In genomic region chr4:101604976-101605375, GRCh38 we compare ENCODE assay signal across 1 cellular context.
TF ChIP-seq lines count a peak whose summit lies in the region.

No MANE protein-coding gene starts in this region.

TF ChIP-seq in WTC11, 78 proteins besides CTCF, POLR2A, EP300 and RAD21 (continued from another document):
- TF ChIP-seq, protein P1, sequence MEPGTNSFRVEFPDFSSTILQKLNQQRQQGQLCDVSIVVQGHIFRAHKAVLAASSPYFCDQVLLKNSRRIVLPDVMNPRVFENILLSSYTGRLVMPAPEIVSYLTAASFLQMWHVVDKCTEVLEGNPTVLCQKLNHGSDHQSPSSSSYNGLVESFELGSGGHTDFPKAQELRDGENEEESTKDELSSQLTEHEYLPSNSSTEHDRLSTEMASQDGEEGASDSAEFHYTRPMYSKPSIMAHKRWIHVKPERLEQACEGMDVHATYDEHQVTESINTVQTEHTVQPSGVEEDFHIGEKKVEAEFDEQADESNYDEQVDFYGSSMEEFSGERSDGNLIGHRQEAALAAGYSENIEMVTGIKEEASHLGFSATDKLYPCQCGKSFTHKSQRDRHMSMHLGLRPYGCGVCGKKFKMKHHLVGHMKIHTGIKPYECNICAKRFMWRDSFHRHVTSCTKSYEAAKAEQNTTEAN (CRISPR knock-in tag; IDR thresholded peaks at IDR 0.05), result no peak
- no peak for TF ChIP-seq ZNF121 (CRISPR knock-in tag; IDR thresholded peaks at IDR 0.05)
- no peak for TF ChIP-seq E2F4 (CRISPR knock-in tag; IDR thresholded peaks at IDR 0.05; ENCODE audit: borderline replicate concordance, low read depth)
- TF ChIP-seq, protein P2, sequence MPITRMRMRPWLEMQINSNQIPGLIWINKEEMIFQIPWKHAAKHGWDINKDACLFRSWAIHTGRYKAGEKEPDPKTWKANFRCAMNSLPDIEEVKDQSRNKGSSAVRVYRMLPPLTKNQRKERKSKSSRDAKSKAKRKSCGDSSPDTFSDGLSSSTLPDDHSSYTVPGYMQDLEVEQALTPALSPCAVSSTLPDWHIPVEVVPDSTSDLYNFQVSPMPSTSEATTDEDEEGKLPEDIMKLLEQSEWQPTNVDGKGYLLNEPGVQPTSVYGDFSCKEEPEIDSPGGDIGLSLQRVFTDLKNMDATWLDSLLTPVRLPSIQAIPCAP (CRISPR knock-in tag; IDR thresholded peaks at IDR 0.05), result no peak
- no peak for TF ChIP-seq NR2C2 (CRISPR knock-in tag; IDR thresholded peaks at IDR 0.05)
- TF ChIP-seq, protein P3, sequence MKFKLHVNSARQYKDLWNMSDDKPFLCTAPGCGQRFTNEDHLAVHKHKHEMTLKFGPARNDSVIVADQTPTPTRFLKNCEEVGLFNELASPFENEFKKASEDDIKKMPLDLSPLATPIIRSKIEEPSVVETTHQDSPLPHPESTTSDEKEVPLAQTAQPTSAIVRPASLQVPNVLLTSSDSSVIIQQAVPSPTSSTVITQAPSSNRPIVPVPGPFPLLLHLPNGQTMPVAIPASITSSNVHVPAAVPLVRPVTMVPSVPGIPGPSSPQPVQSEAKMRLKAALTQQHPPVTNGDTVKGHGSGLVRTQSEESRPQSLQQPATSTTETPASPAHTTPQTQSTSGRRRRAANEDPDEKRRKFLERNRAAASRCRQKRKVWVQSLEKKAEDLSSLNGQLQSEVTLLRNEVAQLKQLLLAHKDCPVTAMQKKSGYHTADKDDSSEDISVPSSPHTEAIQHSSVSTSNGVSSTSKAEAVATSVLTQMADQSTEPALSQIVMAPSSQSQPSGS (CRISPR knock-in tag; IDR thresholded peaks at IDR 0.05; ENCODE audit: borderline replicate concordance, low read depth), result no peak
- TF ChIP-seq GABPB1 (CRISPR knock-in tag; IDR thresholded peaks at IDR 0.05), result no peak
